In the genomic region with DNA sequence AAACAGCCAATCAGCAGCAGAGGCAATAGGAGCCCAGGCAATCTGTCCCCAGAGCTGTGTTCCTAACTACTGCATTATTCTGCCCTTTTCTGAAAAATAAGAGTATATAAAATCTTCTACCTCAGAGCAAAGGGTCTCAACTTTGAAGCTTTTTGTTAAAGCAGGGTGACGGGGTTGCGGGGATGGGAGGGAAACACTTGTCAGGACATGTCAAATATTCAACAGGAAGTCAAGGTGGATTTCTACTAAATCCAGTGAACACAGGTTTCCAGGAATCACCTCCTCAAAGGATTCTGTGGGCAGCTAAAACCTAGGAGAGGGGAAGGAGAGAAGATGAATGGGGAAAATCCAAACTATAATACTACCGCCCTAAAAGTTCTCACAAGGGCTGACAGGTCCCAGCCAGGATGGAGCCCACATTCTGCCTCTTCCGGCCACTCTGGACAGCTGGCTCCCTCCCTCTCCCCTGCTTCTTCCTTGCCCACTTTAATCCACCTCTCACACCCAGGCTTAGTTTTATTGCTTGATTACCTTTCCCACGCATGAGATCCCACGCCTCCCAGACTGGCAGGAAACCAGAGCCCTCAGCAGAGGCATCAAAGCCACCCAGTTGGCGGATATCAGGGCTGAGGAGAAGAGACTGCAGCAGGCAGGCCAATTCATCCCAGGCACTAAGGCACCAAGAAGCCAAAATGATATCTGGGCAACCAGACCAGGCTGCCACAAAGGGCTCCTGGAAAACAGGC, we compare ENCODE assay signal across 1 cellular context.
TF ChIP-seq lines count a peak whose summit lies in the region.

No MANE protein-coding gene starts in this region.

TF ChIP-seq in H1, 55 proteins besides CTCF, POLR2A, EP300 and RAD21 (continued from another document):
- TF ChIP-seq NANOG (IDR thresholded peaks at IDR 0.05; ENCODE audit: insufficient read depth, low read depth, low read length, poor library complexity, severe bottlenecking) (no peak), SUZ12 (IDR thresholded peaks at IDR 0.05; ENCODE audit: low read length) (no peak), SIN3A (conservative IDR thresholded peaks at IDR 0.05 in 1 of 2, IDR thresholded peaks at IDR 0.05 in 1 of 2; ENCODE audit: low read depth in 1 of 2, low read length in 2 of 2) (no peak), GTF2F1 (IDR thresholded peaks at IDR 0.05; ENCODE audit: borderline replicate concordance, low read depth, low read length) (no peak), CEBPB (IDR thresholded peaks at IDR 0.05; ENCODE audit: low read depth, low read length) (no peak), CHD2 (IDR thresholded peaks at IDR 0.05; ENCODE audit: low read length) (no peak), ASH2L (IDR thresholded peaks at IDR 0.05; ENCODE audit: low read length) (no peak), SIRT6 (IDR thresholded peaks at IDR 0.05; ENCODE audit: low read length) (no peak), MAFK (IDR thresholded peaks at IDR 0.05; ENCODE audit: low read depth, low read length) (no peak), GABPA (IDR thresholded peaks at IDR 0.05; ENCODE audit: borderline replicate concordance, insufficient read depth, low read length) (no peak), ZNF274 (IDR thresholded peaks at IDR 0.05; ENCODE audit: borderline replicate concordance, extremely low read depth, low read length) (no peak), BCL11A (IDR thresholded peaks at IDR 0.05; ENCODE audit: low read depth in 2 of 2, low read length in 2 of 2) (no peak), EGR1 (IDR thresholded peaks at IDR 0.05; ENCODE audit: borderline replicate concordance, low read depth, low read length) (no peak), FOSL1 (IDR thresholded peaks at IDR 0.05; ENCODE audit: insufficient read depth, low read depth, low read length) (no peak), POLR2AphosphoS5 (IDR thresholded peaks at IDR 0.05; ENCODE audit: low read depth, low read length) (no peak), RFX5 (IDR thresholded peaks at IDR 0.05; ENCODE audit: borderline replicate concordance, low read depth, low read length) (no peak), HDAC2 (IDR thresholded peaks at IDR 0.05; ENCODE audit: borderline replicate concordance in 1 of 2, low read depth in 2 of 2, low read length in 2 of 2) (no peak), JUN (IDR thresholded peaks at IDR 0.05; ENCODE audit: low read depth, low read length) (no peak)
- TF ChIP-seq, protein P1, sequence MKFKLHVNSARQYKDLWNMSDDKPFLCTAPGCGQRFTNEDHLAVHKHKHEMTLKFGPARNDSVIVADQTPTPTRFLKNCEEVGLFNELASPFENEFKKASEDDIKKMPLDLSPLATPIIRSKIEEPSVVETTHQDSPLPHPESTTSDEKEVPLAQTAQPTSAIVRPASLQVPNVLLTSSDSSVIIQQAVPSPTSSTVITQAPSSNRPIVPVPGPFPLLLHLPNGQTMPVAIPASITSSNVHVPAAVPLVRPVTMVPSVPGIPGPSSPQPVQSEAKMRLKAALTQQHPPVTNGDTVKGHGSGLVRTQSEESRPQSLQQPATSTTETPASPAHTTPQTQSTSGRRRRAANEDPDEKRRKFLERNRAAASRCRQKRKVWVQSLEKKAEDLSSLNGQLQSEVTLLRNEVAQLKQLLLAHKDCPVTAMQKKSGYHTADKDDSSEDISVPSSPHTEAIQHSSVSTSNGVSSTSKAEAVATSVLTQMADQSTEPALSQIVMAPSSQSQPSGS (IDR thresholded peaks at IDR 0.05; ENCODE audit: low read length): no peak
TF ChIP-seq in H1: peak in this region for 0.
